In the genomic region with DNA sequence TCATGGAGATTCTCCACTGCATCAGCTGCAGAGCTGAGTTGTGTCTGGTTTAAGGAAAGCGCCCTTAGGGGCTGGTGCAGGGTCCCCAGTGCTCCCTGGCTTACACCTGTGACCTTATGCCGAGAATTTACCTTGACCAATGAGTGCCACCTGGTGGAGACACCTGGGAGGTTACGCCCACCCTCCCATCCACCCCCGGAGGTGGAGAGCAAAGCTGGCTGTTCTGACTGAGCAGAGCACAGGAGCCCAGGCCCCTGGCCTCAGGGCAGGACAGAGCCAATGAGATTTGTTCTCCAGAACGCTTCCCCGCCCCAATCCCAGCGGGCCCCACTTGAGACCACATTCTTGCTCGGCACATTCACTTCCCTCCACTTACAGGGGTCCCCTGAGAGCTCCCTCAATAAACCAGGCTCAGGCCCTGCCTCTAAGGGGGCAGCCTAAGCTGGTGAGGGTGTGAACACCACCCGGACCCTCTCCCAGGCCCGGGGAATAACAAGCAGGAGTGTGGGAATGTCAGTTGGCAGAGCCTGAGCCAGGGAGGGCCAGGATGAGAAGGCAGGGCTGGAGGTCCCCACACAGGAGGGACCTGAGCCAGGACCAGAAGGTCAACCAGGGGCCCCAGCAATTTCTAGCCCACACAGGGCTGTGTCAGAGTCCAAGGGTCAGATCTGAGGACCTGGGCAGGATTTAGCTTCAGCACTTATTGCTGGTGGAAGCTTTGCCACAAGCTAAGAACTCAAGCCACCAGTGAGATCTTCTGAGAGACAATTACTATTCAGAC, we compare ENCODE assay signal across 8 cellular contexts.
DNase-seq lines count a peak whose midpoint lies in the region; TF ChIP-seq lines count a peak whose summit lies in the region.

No MANE protein-coding gene starts in this region.

- peaks cover 5% of the 10 kb centered on the region for H3K4me1 ChIP-seq in hepatocyte (ENCODE audit: insufficient read depth)

- H3K9me3 ChIP-seq in hepatocyte (ENCODE audit: low read depth) = no peaks in the 10 kb centered on the region

- 46% methylated on average over 10 of the region's 10 CpGs for WGBS in hepatocyte (ENCODE audit: low lambda C conversion rate, missing lambda C conversion rate)

- DNase-seq in BJ (ENCODE audit: low read depth) (no peak), NCI-H526 (lab: John Stamatoyannopoulos, UW) (peak; percentile 34 to 73), hepatocyte (ENCODE audit: low spot score) (peak; percentile 49), MV-4-11 (lab: John Stamatoyannopoulos, UW) (no peak), foreskin fibroblast (no peak), AML-193 (lab: John Stamatoyannopoulos, UW) (no peak)
- DNase-seq in stimulated activated naive CD4-positive, alpha-beta T cell treated with Interleukin-2 at 50 U/mL for 16 hours (lab: John Stamatoyannopoulos, UW) = no peak

- CTCF ChIA-PET in BJ (lab: Yijun Ruan, JAX) = interaction anchor here (1.3 kb wide), 1 partner anchor 18 kb away, joined by 3 read pairs; no protein-coding TSS in a partner anchor

- POLR2A ChIA-PET in BJ (lab: Charles Lee) = no interaction called here

- H3K36me3 ChIP-seq in BJ (ENCODE audit: control insufficient read depth, insufficient read depth, low read length) (no peaks in the 10 kb centered on the region), hepatocyte (replicated peaks; ENCODE audit: insufficient read depth, low read depth) (no peaks in the 10 kb centered on the region)

- peak overlapping the region; percentile 63 for H3K27ac ChIP-seq in hepatocyte

- H3K9me2 ChIP-seq in hepatocyte (replicated peaks; ENCODE audit: insufficient read depth) = no peaks in the 10 kb centered on the region

- no peaks in the 10 kb centered on the region for H4K20me1 ChIP-seq in hepatocyte (ENCODE audit: insufficient read depth, poor library complexity, severe bottlenecking)

- H3K27me3 ChIP-seq in BJ (ENCODE audit: control insufficient read depth, insufficient read depth, low read length) (peaks cover 6% of the 10 kb centered on the region), hepatocyte (no peaks in the 10 kb centered on the region)

- no peaks in the 10 kb centered on the region for H3K79me2 ChIP-seq in hepatocyte

- H3K4me3 ChIP-seq in BJ (ENCODE audit: low read depth, low read length) = no peak overlapping the region
- H3K4me3 ChIP-seq in hepatocyte = no peak overlapping the region
- no peak overlapping the region for H3K4me3 ChIP-seq in foreskin fibroblast (ENCODE audit: low read depth in 1 of 2, low read length in 2 of 2)

- peak; percentile 18; the same call in 1 of the 2 replicates for TF ChIP-seq CTCF in BJ (IDR thresholded peaks at IDR 0.05; ENCODE audit: insufficient read depth, low read depth, low read length)
- peak; percentile 47 for TF ChIP-seq CTCF in GM12872 (IDR thresholded peaks at IDR 0.05; ENCODE audit: insufficient read depth, low read depth, low read length)
- TF ChIP-seq CTCF in hepatocyte (IDR thresholded peaks at IDR 0.05; ENCODE audit: poor library complexity) = peak; percentile 28
- TF ChIP-seq CTCF in foreskin fibroblast (IDR thresholded peaks at IDR 0.05; ENCODE audit: low read depth, low read length) = no peak

- H3K4me2 ChIP-seq in hepatocyte = peak overlapping the region; percentile 48

- no peak overlapping the region for H2AFZ ChIP-seq in hepatocyte

Comparison
In these comparisons a context has a peak if more than half of its experiments do, and no peak if none do; other contexts are left out.
1. DNase-seq: peak in NCI-H526 (2 of 2) and hepatocyte (single experiment); none in BJ (single experiment), MV-4-11 (single experiment), stimulated activated naive CD4-positive, alpha-beta T cell treated with Interleukin-2 at 50 U/mL for 16 hours (single experiment), foreskin fibroblast (0 of 2) and AML-193 (0 of 2).